1 cellular context compared by ENCODE assay signal in the genomic region with DNA sequence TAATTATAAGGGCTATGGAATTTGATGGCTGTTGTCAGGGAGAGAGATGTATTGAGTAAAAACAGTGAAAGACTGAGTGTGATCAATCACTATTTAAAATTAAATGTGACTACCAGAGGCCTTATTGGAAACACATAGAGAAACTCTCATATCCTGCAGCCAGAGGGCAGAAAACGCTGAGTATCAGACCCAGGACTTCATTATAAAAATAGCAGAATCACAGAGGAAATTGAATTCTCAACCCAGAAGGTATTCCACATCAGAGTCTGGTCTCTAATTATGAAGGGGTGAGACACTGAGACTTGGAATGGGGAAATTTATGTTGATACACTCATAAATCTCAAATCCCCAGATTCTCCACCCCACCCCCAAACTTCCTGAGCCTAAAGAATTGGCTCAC.
TF ChIP-seq lines count a peak whose summit lies in the region.

No MANE protein-coding gene starts in this region.

TF ChIP-seq in HCT116, 20 proteins besides CTCF, POLR2A, EP300 and RAD21 (continued from another document):
- no peak for TF ChIP-seq CBX3 (IDR thresholded peaks at IDR 0.05; ENCODE audit: low read depth)
- TF ChIP-seq ZFX (IDR thresholded peaks at IDR 0.05), result no peak
- no peak for TF ChIP-seq ELF1 (IDR thresholded peaks at IDR 0.05; ENCODE audit: borderline replicate concordance, low read depth)
- TF ChIP-seq, protein P1, sequence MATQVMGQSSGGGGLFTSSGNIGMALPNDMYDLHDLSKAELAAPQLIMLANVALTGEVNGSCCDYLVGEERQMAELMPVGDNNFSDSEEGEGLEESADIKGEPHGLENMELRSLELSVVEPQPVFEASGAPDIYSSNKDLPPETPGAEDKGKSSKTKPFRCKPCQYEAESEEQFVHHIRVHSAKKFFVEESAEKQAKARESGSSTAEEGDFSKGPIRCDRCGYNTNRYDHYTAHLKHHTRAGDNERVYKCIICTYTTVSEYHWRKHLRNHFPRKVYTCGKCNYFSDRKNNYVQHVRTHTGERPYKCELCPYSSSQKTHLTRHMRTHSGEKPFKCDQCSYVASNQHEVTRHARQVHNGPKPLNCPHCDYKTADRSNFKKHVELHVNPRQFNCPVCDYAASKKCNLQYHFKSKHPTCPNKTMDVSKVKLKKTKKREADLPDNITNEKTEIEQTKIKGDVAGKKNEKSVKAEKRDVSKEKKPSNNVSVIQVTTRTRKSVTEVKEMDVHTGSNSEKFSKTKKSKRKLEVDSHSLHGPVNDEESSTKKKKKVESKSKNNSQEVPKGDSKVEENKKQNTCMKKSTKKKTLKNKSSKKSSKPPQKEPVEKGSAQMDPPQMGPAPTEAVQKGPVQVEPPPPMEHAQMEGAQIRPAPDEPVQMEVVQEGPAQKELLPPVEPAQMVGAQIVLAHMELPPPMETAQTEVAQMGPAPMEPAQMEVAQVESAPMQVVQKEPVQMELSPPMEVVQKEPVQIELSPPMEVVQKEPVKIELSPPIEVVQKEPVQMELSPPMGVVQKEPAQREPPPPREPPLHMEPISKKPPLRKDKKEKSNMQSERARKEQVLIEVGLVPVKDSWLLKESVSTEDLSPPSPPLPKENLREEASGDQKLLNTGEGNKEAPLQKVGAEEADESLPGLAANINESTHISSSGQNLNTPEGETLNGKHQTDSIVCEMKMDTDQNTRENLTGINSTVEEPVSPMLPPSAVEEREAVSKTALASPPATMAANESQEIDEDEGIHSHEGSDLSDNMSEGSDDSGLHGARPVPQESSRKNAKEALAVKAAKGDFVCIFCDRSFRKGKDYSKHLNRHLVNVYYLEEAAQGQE (IDR thresholded peaks at IDR 0.05; ENCODE audit: low read depth), result no peak
- TF ChIP-seq SP1 (IDR thresholded peaks at IDR 0.05; ENCODE audit: low read depth), result no peak
- TF ChIP-seq, protein P2, sequence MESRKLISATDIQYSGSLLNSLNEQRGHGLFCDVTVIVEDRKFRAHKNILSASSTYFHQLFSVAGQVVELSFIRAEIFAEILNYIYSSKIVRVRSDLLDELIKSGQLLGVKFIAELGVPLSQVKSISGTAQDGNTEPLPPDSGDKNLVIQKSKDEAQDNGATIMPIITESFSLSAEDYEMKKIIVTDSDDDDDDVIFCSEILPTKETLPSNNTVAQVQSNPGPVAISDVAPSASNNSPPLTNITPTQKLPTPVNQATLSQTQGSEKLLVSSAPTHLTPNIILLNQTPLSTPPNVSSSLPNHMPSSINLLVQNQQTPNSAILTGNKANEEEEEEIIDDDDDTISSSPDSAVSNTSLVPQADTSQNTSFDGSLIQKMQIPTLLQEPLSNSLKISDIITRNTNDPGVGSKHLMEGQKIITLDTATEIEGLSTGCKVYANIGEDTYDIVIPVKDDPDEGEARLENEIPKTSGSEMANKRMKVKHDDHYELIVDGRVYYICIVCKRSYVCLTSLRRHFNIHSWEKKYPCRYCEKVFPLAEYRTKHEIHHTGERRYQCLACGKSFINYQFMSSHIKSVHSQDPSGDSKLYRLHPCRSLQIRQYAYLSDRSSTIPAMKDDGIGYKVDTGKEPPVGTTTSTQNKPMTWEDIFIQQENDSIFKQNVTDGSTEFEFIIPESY (IDR thresholded peaks at IDR 0.05; ENCODE audit: extremely low read depth, insufficient replicate concordance, low read length), result no peak
- no peak for TF ChIP-seq FOSL1 (IDR thresholded peaks at IDR 0.05; ENCODE audit: low read depth)
- TF ChIP-seq, protein P3, sequence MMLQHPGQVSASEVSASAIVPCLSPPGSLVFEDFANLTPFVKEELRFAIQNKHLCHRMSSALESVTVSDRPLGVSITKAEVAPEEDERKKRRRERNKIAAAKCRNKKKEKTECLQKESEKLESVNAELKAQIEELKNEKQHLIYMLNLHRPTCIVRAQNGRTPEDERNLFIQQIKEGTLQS (IDR thresholded peaks at IDR 0.05), result no peak
- no peak for TF ChIP-seq EGR1 (IDR thresholded peaks at IDR 0.05; ENCODE audit: low read depth)
- no peak for TF ChIP-seq TCF7L2 (IDR thresholded peaks at IDR 0.05; ENCODE audit: borderline replicate concordance, extremely low read depth, insufficient read depth, insufficient read length)
- TF ChIP-seq, protein P4, sequence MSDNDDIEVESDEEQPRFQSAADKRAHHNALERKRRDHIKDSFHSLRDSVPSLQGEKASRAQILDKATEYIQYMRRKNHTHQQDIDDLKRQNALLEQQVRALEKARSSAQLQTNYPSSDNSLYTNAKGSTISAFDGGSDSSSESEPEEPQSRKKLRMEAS (IDR thresholded peaks at IDR 0.05), result no peak
- TF ChIP-seq CEBPB (IDR thresholded peaks at IDR 0.05; ENCODE audit: low read depth), result no peak
- no peak for TF ChIP-seq SIN3A (IDR thresholded peaks at IDR 0.05; ENCODE audit: low read depth)
- TF ChIP-seq ZNF274 (IDR thresholded peaks at IDR 0.05; ENCODE audit: low read depth, low read length), result no peak
- no peak for TF ChIP-seq YY1 (IDR thresholded peaks at IDR 0.05; ENCODE audit: extremely low read depth, insufficient replicate concordance, low read depth, low read length)
- TF ChIP-seq SRF (IDR thresholded peaks at IDR 0.05; ENCODE audit: low read depth), result no peak
